8 cellular contexts compared by ENCODE assay signal in the genomic region with DNA sequence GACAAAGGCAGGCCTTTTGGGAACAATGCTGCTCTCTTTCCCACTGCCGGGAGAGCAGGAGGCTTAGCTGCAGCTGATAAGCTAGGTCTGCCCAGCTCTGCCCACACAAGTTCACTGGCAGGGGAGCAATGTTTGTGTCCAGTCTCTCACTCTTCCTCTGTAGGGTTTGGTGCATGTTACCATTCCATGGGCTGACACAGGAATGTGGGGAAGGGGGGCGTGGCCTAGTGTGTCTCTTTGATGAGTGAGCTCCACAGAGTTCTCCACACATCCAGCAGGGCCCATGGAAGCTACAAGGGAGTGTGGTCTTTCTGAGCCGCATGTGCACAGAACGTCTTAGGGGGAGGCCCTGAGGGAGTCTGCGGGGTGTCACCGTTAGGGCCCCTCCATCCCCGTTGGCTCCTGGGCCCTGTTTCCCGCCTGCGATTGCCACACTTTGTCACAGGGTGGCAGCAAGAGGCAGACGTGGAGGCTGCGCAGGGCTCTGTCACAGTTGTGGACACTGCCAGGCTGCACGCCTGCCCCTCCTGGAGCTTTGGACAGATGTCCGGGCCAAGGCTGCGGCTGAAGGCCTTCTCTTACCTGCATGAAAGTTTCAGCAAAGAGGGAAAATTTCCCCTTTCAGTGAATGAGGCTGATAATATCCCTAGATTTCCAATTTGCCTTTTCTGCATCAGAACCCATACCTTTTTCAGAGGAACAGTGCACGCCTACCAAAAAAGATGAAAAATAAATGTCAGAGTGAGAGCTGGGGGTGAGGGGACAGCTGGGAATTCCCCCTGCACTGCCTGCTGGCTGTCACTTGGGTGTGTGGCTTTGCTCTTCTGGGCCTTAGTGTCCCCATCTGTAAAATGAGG. TPM values are rescaled to one million over a fixed set of nuclear protein-coding genes. Genes with fewer than 3 reads are reported as not detected.
A peak's percentile ranks its signal among the peaks of the same experiment; 100 is the strongest.
DNase-seq lines count a peak whose midpoint lies in the region; ATAC-seq and TF ChIP-seq lines count a peak whose summit lies in the region.

No MANE protein-coding gene starts in this region.

- H3K9me3 ChIP-seq in gastrocnemius medialis = no peaks in the 10 kb centered on the region

- peak; percentile 31 for DNase-seq in DMS114 treated with DMSO at 0.1 percent for 48 hours (lab: John Stamatoyannopoulos, UW; ENCODE audit: unreplicated experiment)
- DNase-seq in HT1080 (ENCODE audit: low read depth) = peak; percentile 25
- DNase-seq in SK-MEL-5 (ENCODE audit: low read depth, low spot score) = peak; percentile 63
- DNase-seq in Right ventricle myocardium superior = peak; percentile 81
- DNase-seq in gastrocnemius medialis = peak; percentile 48 to 59
- DNase-seq in stimulated activated CD4-positive, alpha-beta T cell treated with anti-CD3 and anti-CD28 coated beads, Interleukin-1b, Interleukin-23, amount 100 ng/mL, for 48 hours = no peak

- H3K27me3 ChIP-seq in gastrocnemius medialis = no peaks in the 10 kb centered on the region

- H3K4me3 ChIP-seq in gastrocnemius medialis = no peak overlapping the region

- no peaks in the 10 kb centered on the region for H3K36me3 ChIP-seq in gastrocnemius medialis

- peaks cover 4 to 11% of the 10 kb centered on the region in 2 donors for H3K4me1 ChIP-seq in gastrocnemius medialis

- H3K27ac ChIP-seq in gastrocnemius medialis = no peak overlapping the region

- TF ChIP-seq CTCF in gastrocnemius medialis (IDR thresholded peaks at IDR 0.05 in 4 of 5, conservative IDR thresholded peaks at IDR 0.05 in 1 of 5) = peak; percentile 44 to 73 (median 57)

- in situ Hi-C loops in SK-MEL-5 (cut with HindIII; ENCODE audit: low pct_unique_long_range_greater_than_20kb, low sequenced_read_pairs) = no loop called here
- in situ Hi-C loops in gastrocnemius medialis (cut with MboI; ENCODE audit: low sequenced_read_pairs in 4 of 4) = loop anchor here in 1 of 4 donors (10.0 kb wide), 1 partner anchor 218 kb away; no protein-coding TSS in a partner anchor

- no peak for TF ChIP-seq POLR2A in gastrocnemius medialis (IDR thresholded peaks at IDR 0.05)

- ATAC-seq in Right ventricle myocardium superior (ENCODE audit: poor library complexity) (peak; percentile 93), gastrocnemius medialis (peak; percentile 81 to 91), GM19328 (IDR thresholded peaks at IDR 0.05; ENCODE audit: unreplicated experiment) (no peak), GM21526 (IDR thresholded peaks at IDR 0.05; ENCODE audit: low FRiP score, unreplicated experiment) (no peak)

- intact Hi-C loops in Right ventricle myocardium superior (cut with DNase I) (loop anchor here (5.0 kb wide), 1 partner anchor 226 kb away; no protein-coding TSS in a partner anchor), gastrocnemius medialis (cut with DNase I; ENCODE audit: low total_unique reads) (loop anchor here (1.0 kb wide), 2 partner anchors 213 to 228 kb away; no protein-coding TSS in a partner anchor)

RNA-seq across cellular contexts. Expression of gene CACNA2D3, which starts 24.3 kb away (rescaled TPM):
- total RNA-seq in HT1080 (2014; rRNA removed; shearing (Covaris generic)) = 0.14 TPM in 1 of 2 replicates, not detected in the other
- polyA plus RNA-seq in HT1080 (2015; cell fraction: cytosol; rRNA removed) = 0.11 and 0.21 TPM in 2 replicates
- 0.06 TPM in 1 of 2 replicates, not detected in the other for polyA plus RNA-seq in HT1080 (2015; cell fraction: nucleus; rRNA removed)
- not detected in 2 replicates for total RNA-seq in SK-MEL-5 (2014; rRNA removed; shearing (Covaris generic))
- not detected in 2 replicates for polyA plus RNA-seq in SK-MEL-5 (2015; cell fraction: cytosol; rRNA removed)
- polyA plus RNA-seq in SK-MEL-5 (2015; cell fraction: nucleus; rRNA removed) = not detected in 2 replicates
- total RNA-seq in Right ventricle myocardium superior (35.5 TPM), gastrocnemius medialis (10 to 100 TPM in 1 of 4 donors, 1 to 10 TPM in 3; 4.7 to 14.4 (median 7.1) TPM)

Comparison
In these comparisons a context has a peak if more than half of its experiments do, and no peak if none do; other contexts are left out.
1. ATAC-seq: peak in Right ventricle myocardium superior (single experiment) and gastrocnemius medialis (2 of 2); none in GM19328 (single experiment) and GM21526 (single experiment).